15 cellular contexts compared by ENCODE assay signal in the genomic region with DNA sequence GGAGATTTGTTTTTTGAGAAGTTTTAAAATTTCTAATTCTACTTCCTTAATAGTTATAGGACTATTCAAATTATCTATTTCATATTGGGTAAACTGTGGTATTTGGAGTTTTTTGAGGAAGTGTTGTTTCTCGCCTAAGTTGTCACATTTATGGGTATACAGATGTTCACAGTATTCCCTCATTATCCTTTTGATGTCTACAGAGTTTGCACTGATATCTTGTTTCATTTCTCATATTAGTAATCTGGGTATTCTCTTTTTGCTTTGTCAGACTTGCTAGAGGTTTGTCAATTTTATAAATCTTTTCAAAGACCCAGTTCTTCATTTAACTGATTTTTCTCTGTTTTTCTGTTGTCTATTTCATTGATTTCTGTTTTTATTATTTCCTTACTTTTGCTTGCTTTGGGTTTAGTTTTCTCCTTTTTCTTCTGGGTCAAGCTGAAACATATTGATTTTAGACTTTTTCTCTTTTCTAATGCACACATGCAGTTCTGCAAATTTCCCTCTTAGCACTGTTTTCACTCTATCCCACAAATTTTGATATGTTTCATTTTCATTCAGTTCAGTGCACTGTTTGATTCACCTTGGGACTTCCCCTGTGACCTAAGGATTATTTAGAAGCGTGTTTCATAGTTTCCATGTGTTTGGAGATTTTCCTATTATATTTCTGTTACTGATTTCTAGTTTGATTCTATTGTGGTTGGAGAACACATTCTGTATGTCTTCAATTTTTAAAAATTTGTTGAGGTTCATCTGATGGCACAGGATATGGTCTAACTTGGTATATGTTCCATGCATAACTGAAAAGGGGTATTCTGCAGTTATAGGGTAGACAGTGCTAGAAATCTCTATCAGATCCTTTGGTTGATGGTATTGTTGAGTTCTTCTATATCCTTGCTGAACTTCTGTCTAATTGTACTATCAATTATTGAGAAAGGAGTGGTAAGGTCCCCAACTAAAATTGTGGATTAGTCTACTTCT.
DNase-seq lines count a peak whose midpoint lies in the region; ATAC-seq and TF ChIP-seq lines count a peak whose summit lies in the region.
"Had no signal": no experiment of that assay in that cellular context is flagged by ENCODE, and none has a peak within 500 bp of the region (broad histone marks: within the 10 kb centered on the region; RNA-seq: fewer than 3 reads in every experiment).

No MANE protein-coding gene starts in this region.

- H3K4me3 ChIP-seq in stomach, result no peak overlapping the region
- H3K4me3 ChIP-seq: adrenal gland, heart right ventricle, prostate gland, upper lobe of left lung had no signal

- H3K27ac Mint-ChIP-seq in activated naive CD4-positive, alpha-beta T cell treated with anti-CD3 and anti-CD28 coated beads, Interleukin-2, amount 50 U/mL, for 72 hours, result peak overlapping the region in 1 of 2 donors; percentile 60
- H3K27ac Mint-ChIP-seq: HFFc6 had no signal

- peaks cover 0 to 9% (median 0%) of the 10 kb centered on the region in 4 donors for H3K4me1 ChIP-seq in stomach
- H3K4me1 ChIP-seq: adrenal gland, heart right ventricle, prostate gland, upper lobe of left lung had no signal

- no peaks in the 10 kb centered on the region for H3K27me3 ChIP-seq in stomach
- H3K27me3 ChIP-seq: adrenal gland, heart right ventricle, upper lobe of left lung had no signal

- TF ChIP-seq POLR2A in stomach (IDR thresholded peaks at IDR 0.05), result no peak

- 88 to 95% (median 94%) methylated on average over 2 of the region's 2 CpGs for WGBS in stomach, 5 donors

- ATAC-seq in activated naive CD4-positive, alpha-beta T cell treated with anti-CD3 and anti-CD28 coated beads, Interleukin-2, amount 50 U/mL, for 72 hours, result peak; percentile 94 to 95
- ATAC-seq in GM21619 (IDR thresholded peaks at IDR 0.05; ENCODE audit: unreplicated experiment) (peak; percentile 60), HG03439 (IDR thresholded peaks at IDR 0.05; ENCODE audit: unreplicated experiment) (peak; percentile 62), HG03521 (IDR thresholded peaks at IDR 0.05; ENCODE audit: unreplicated experiment) (no peak)
- ATAC-seq: esophagus mucosa, heart right ventricle had no signal

- no peaks in the 10 kb centered on the region for H3K9me3 ChIP-seq in stomach
- H3K9me3 ChIP-seq: adrenal gland, prostate gland, upper lobe of left lung had no signal

- peaks cover 0 to 12% (median 3%) of the 10 kb centered on the region in 4 donors for H3K36me3 ChIP-seq in stomach
- H3K36me3 ChIP-seq: adrenal gland, heart right ventricle, prostate gland, upper lobe of left lung had no signal

- peaks cover 0 to 6% of the 10 kb centered on the region in 2 donors for H3K9me3 Mint-ChIP-seq in activated naive CD4-positive, alpha-beta T cell treated with anti-CD3 and anti-CD28 coated beads, Interleukin-2, amount 50 U/mL, for 72 hours
- H3K9me3 Mint-ChIP-seq: HFFc6 had no signal

- DNase-seq in activated naive CD4-positive, alpha-beta T cell treated with anti-CD3 and anti-CD28 coated beads, Interleukin-2, amount 50 U/mL, for 72 hours (ENCODE audit: low spot score in 2 of 2), result no peak
- no peak for DNase-seq in activated naive CD4-positive, alpha-beta T cell treated with Interleukin-2 at 50 U/mL for 16 hours
- DNase-seq in NCI-H226 (no peak), GM19240 (ENCODE audit: insufficient read length, low spot score) (no peak), stomach (no peak)
- DNase-seq: adrenal gland, heart right ventricle, HFFc6, NCI-H2029, upper lobe of left lung had no signal

- no peak for TF ChIP-seq EP300 in stomach (IDR thresholded peaks at IDR 0.05)

- peaks cover 9 to 30% of the 10 kb centered on the region in 2 donors for H3K36me3 Mint-ChIP-seq in activated naive CD4-positive, alpha-beta T cell treated with anti-CD3 and anti-CD28 coated beads, Interleukin-2, amount 50 U/mL, for 72 hours

- no peak overlapping the region for H3K27ac ChIP-seq in stomach
- H3K27ac ChIP-seq: adrenal gland, heart right ventricle, prostate gland, upper lobe of left lung had no signal

- intact Hi-C loops in stomach (cut with DNase I; ENCODE audit: low total_unique reads), result no loop called here

- TF ChIP-seq CTCF in stomach (IDR thresholded peaks at IDR 0.05), result no peak
